28 cellular contexts compared by ENCODE assay signal in genomic region chr12:28795306-28795705, GRCh38.
A peak's percentile ranks its signal among the peaks of the same experiment; 100 is the strongest.
DNase-seq lines count a peak whose midpoint lies in the region; ATAC-seq, FAIRE-seq and TF ChIP-seq lines count a peak whose summit lies in the region.
"Had no signal": no experiment of that assay in that cellular context is flagged by ENCODE, and none has a peak within 500 bp of the region (broad histone marks: within the 10 kb centered on the region; RNA-seq: fewer than 3 reads in every experiment).

No MANE protein-coding gene starts in this region.

- WGBS in GM23248 (ENCODE audit: low coverage in 1 of 2, low lambda C conversion rate in 2 of 2, missing lambda C conversion rate in 2 of 2), 2 experiments = 26 to 38% methylated on average over 1 of the region's 1 CpG

- in situ Hi-C loops in GM23248 (cut with MboI) = no loop called here

- FAIRE-seq in RCC 7860 (lab: Jason Lieb, UNC) = no peak
- no peak for FAIRE-seq in GM12891 (lab: Jason Lieb, UNC)
- FAIRE-seq: H54 had no signal

- no peak overlapping the region for H3K27ac ChIP-seq in GM23248
- H3K27ac ChIP-seq: epithelial cell of prostate, HL-60 had no signal

- H3K9me3 ChIP-seq in GM23248 (ENCODE audit: low read depth) = no peaks in the 10 kb centered on the region
- H3K9me3 ChIP-seq: MG63 had no signal

- TF ChIP-seq POLR2A in GM12891 (IDR thresholded peaks at IDR 0.05; ENCODE audit: low read depth, low read length) = no peak

- TF ChIP-seq CTCF in epithelial cell of esophagus (IDR thresholded peaks at IDR 0.05; ENCODE audit: insufficient read depth, low read depth, low read length, missing control alignments) = no peak

- no peak overlapping the region for H2AFZ ChIP-seq in GM23248

- H3K4me1 ChIP-seq in GM23248 (ENCODE audit: insufficient read depth) = peaks cover 7% of the 10 kb centered on the region

- no peak overlapping the region for H3K4me2 ChIP-seq in GM23248 (ENCODE audit: unreplicated experiment)

- H3K9me2 ChIP-seq in GM23248 (ENCODE audit: insufficient read depth) = no peaks in the 10 kb centered on the region

- H4K20me1 ChIP-seq in GM23248 (ENCODE audit: insufficient read depth) = no peaks in the 10 kb centered on the region

- ATAC-seq in HG02763 (IDR thresholded peaks at IDR 0.05; ENCODE audit: unreplicated experiment) = no peak
- ATAC-seq: left cardiac atrium had no signal

- peak; percentile 49 for DNase-seq in GM23248
- peak; percentile 15 for DNase-seq in RCC 7860 (ENCODE audit: low spot score)
- peak; percentile 40 for DNase-seq in epithelial cell of esophagus (ENCODE audit: low read depth)
- peak; percentile 39 for DNase-seq in kidney tubule cell (ENCODE audit: low spot score)
- DNase-seq in iPS-NIHi7 (ENCODE audit: extremely low spot score) = no peak
- no peak for DNase-seq in NCI-H82 (lab: John Stamatoyannopoulos, UW)
- DNase-seq in GM12891 (ENCODE audit: insufficient read length, low spot score) = no peak
- DNase-seq: activated CD4-positive, CD25-positive, alpha-beta regulatory T cell treated with anti-CD3 and anti-CD28 coated beads, Interleukin-2, amount 50 U/mL, for 72 hours; activated naive CD4-positive, alpha-beta T cell; activated T-cell treated with anti-CD3 and anti-CD28 coated beads, Interleukin-2, amount 50 U/mL, for 24 hours; amygdala; central memory CD4-positive, alpha-beta T cell; left cardiac atrium; MG63; naive B cell; NCI-H1417 treated with DMSO at 0.1 percent for 48 hours; NCI-H2107; NCI-H526; occipital lobe; retina; Right ventricle myocardium superior; stimulated activated CD4-positive, alpha-beta T cell treated with anti-CD3 and anti-CD28 coated beads, Interleukin-12 subunit alpha, Interleukin-12 subunit beta, amount 100 ng/mL, for 4 hours; SW 1271 had no signal

- no peaks in the 10 kb centered on the region for H3F3A ChIP-seq in GM23248 (ENCODE audit: insufficient read depth)

- H3K9ac ChIP-seq in GM23248 = no peak overlapping the region

- no peaks in the 10 kb centered on the region for H3K36me3 ChIP-seq in GM23248 (ENCODE audit: low read depth)
- H3K36me3 ChIP-seq: MG63, tibial nerve had no signal

- H3K4me3 ChIP-seq in GM23248 = no peak overlapping the region
- no peak overlapping the region for H3K4me3 ChIP-seq in epithelial cell of esophagus (ENCODE audit: low read length)
- H3K4me3 ChIP-seq: MG63, tibial nerve had no signal

- H3K79me2 ChIP-seq in GM23248 (ENCODE audit: insufficient read depth) = no peaks in the 10 kb centered on the region

- H3K27me3 ChIP-seq in GM23248 (replicated peaks; ENCODE audit: insufficient read depth) = no peaks in the 10 kb centered on the region
- H3K27me3 ChIP-seq: MG63, tibial nerve had no signal

TF ChIP-seq in GM12891, 5 proteins besides CTCF, POLR2A, EP300 and RAD21:
- TF ChIP-seq POU2F2 (IDR thresholded peaks at IDR 0.05; ENCODE audit: low read depth, low read length) = no peak
- TF ChIP-seq SPI1 (IDR thresholded peaks at IDR 0.05; ENCODE audit: low read depth, low read length) = no peak
- no peak for TF ChIP-seq PAX5 (IDR thresholded peaks at IDR 0.05; ENCODE audit: insufficient read depth, low read length, severe bottlenecking)
- no peak for TF ChIP-seq TAF1 (IDR thresholded peaks at IDR 0.05; ENCODE audit: low read depth, low read length)
- no peak for TF ChIP-seq POLR2AphosphoS5 (IDR thresholded peaks at IDR 0.05; ENCODE audit: low read depth, low read length)

Comparison
In these comparisons a context has a peak if more than half of its experiments do, and no peak if none do; other contexts are left out.
1. DNase-seq: peak in GM23248 (single experiment), RCC 7860 (single experiment), epithelial cell of esophagus (single experiment) and kidney tubule cell (single experiment); none in iPS-NIHi7 (single experiment), NCI-H82 (single experiment) and GM12891 (single experiment).